16 cellular contexts compared by ENCODE assay signal in the genomic region with DNA sequence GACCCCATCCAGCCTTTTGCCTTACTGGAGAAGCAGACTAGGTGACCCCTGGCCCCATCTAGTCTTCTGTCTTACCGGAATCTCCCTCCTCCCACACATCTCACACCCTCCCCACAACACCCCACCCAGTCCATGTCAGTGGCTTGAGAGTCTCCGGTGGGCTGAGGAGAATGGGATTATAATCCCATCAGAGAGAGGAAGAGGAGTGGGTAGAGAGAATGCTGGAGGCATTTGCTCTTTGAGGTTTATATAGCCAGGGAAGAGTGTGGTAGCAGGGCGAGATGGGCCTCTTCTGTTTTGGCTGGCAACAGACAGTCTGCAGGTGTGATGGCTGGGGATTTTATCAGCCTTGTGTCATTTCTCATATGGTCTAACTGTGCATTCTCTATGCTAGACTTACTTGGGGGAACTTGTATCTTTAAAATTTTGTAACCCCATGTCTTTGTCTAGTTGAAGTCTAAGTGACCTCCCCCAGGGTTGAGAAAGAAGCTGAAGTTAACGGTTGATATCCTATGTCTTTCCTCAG. TPM values are rescaled to one million over a fixed set of nuclear protein-coding genes. Genes with fewer than 3 reads are reported as not detected.
DNase-seq lines count a peak whose midpoint lies in the region; ATAC-seq and TF ChIP-seq lines count a peak whose summit lies in the region.
"Had no signal": no experiment of that assay in that cellular context is flagged by ENCODE, and none has a peak within 500 bp of the region (broad histone marks: within the 10 kb centered on the region; RNA-seq: fewer than 3 reads in every experiment).

No MANE protein-coding gene starts in this region.

- H3K23me2 ChIP-seq in H9 (ENCODE audit: insufficient read length, low read depth, low read length, poor library complexity, severe bottlenecking) = no peaks in the 10 kb centered on the region

- no peak overlapping the region for H3K4me3 ChIP-seq in KMS-11 (IDR thresholded peaks at IDR 0.05; ENCODE audit: insufficient read depth, low read depth, low read length)
- H3K4me3 ChIP-seq: tibial artery had no signal

- no peaks in the 10 kb centered on the region for H3K9me3 Mint-ChIP-seq in H9
- H3K9me3 Mint-ChIP-seq in endothelial cell (ENCODE audit: unreplicated experiment) = no peaks in the 10 kb centered on the region
- no peaks in the 10 kb centered on the region for H3K9me3 Mint-ChIP-seq in type B pancreatic cell

- H3K36me3 ChIP-seq in KMS-11 (ENCODE audit: insufficient read depth) = no peaks in the 10 kb centered on the region
- H3K36me3 ChIP-seq: tibial artery had no signal

- peaks cover 41% of the 10 kb centered on the region in 2 experiments for H3K4me1 Mint-ChIP-seq in H9
- H3K4me1 Mint-ChIP-seq in endothelial cell (ENCODE audit: unreplicated experiment) = peaks cover 28% of the 10 kb centered on the region
- peaks cover 9% of the 10 kb centered on the region for H3K4me1 Mint-ChIP-seq in type B pancreatic cell (ENCODE audit: unreplicated experiment)

- H3T11ph ChIP-seq in H9 (ENCODE audit: low read length) = no peak overlapping the region

- no peak overlapping the region for H2BK5ac ChIP-seq in H9 (ENCODE audit: insufficient read length, low read length)

- no peaks in the 10 kb centered on the region for H4K20me1 ChIP-seq in H9 (ENCODE audit: control insufficient read depth, insufficient read depth, insufficient read length)
- H4K20me1 ChIP-seq in KMS-11 (ENCODE audit: insufficient read depth) = no peaks in the 10 kb centered on the region

- DNase-seq in H9 = no peak
- no peak for DNase-seq in endothelial cell (ENCODE audit: low spot score)
- no peak for DNase-seq in NCI-H774 (lab: John Stamatoyannopoulos, UW)
- DNase-seq in amygdala (lab: John Stamatoyannopoulos, UW) = no peak
- DNase-seq in hypothalamus (lab: John Stamatoyannopoulos, UW) = no peak
- DNase-seq in type B pancreatic cell (ENCODE audit: extremely low spot score, unreplicated experiment) = no peak
- DNase-seq: activated CD4-positive, CD25-positive, alpha-beta regulatory T cell treated with anti-CD3 and anti-CD28 coated beads, Interleukin-2, amount 50 U/mL, for 72 hours; anterior cingulate cortex; NCI-H1092 treated with DMSO at 0.1 percent for 48 hours; nucleus accumbens; stimulated activated CD4-positive, alpha-beta T cell treated with anti-CD3 and anti-CD28 coated beads, Interleukin-2, amount 100 ng/mL, for 48 hours; tibial artery had no signal

- H3K4me2 ChIP-seq in H9 (ENCODE audit: insufficient read depth, insufficient read length, low read length) (no peak overlapping the region), KMS-11 (peak overlapping the region; percentile 17; the same call in 1 of the 2 replicates)

- H3K27ac ChIP-seq in H9 (ENCODE audit: insufficient read length, low read depth, low read length) (no peak overlapping the region), KMS-11 (no peak overlapping the region)
- H3K27ac ChIP-seq: epithelial cell of prostate, tibial artery had no signal

- H3K23ac ChIP-seq in H9 (ENCODE audit: insufficient read length, low read depth, low read length) = no peak overlapping the region

- no peak overlapping the region for H2BK15ac ChIP-seq in H9 (ENCODE audit: low read depth, low read length)

- no peak overlapping the region for H2AK5ac ChIP-seq in H9 (ENCODE audit: insufficient read length, low read length)

- H3K56ac ChIP-seq in H9 (ENCODE audit: insufficient read length, low read depth, low read length) = no peak overlapping the region

- H3K36me3 Mint-ChIP-seq in H9 (ENCODE audit: insufficient read depth in 1 of 3, low read depth in 3 of 3) (peaks cover 0 to 26% (median 21%) of the 10 kb centered on the region in 3 experiments; a peak in 4 of 7 replicates), endothelial cell (ENCODE audit: low read depth, unreplicated experiment) (peaks cover 19% of the 10 kb centered on the region), type B pancreatic cell (no peaks in the 10 kb centered on the region)

- H3K4me3 Mint-ChIP-seq in H9 = no peak overlapping the region
- H3K4me3 Mint-ChIP-seq in endothelial cell (ENCODE audit: unreplicated experiment) = peak overlapping the region; percentile 23
- H3K4me3 Mint-ChIP-seq in type B pancreatic cell = no peak overlapping the region

- no peak for TF ChIP-seq CTCF in H9 (conservative IDR thresholded peaks at IDR 0.05)
- no peak for TF ChIP-seq CTCF in KMS-11 (conservative IDR thresholded peaks at IDR 0.05; ENCODE audit: low read depth, low read length)
- TF ChIP-seq CTCF in endothelial cell (IDR thresholded peaks at IDR 0.05; ENCODE audit: unreplicated experiment) = no peak
- TF ChIP-seq CTCF in type B pancreatic cell (conservative IDR thresholded peaks at IDR 0.05) = no peak

- H3K27me3 Mint-ChIP-seq in H9 (ENCODE audit: low read depth) (no peaks in the 10 kb centered on the region), endothelial cell (ENCODE audit: unreplicated experiment) (peaks cover 2% of the 10 kb centered on the region), type B pancreatic cell (peaks cover 3% of the 10 kb centered on the region)

- peaks cover 2% of the 10 kb centered on the region; the same call in 1 of the 2 replicates for H3K4me1 ChIP-seq in H9 (ENCODE audit: insufficient read depth, low read length)
- peaks cover 32% of the 10 kb centered on the region for H3K4me1 ChIP-seq in KMS-11 (ENCODE audit: low read depth, poor library complexity, severe bottlenecking)
- H3K4me1 ChIP-seq: tibial artery had no signal

- no peak overlapping the region for H2BK120ac ChIP-seq in H9 (ENCODE audit: low read depth, low read length, poor library complexity, severe bottlenecking)

- peak; percentile 42 for ATAC-seq in GM18498 (IDR thresholded peaks at IDR 0.05; ENCODE audit: unreplicated experiment)
- ATAC-seq: Panc1 had no signal

- WGBS in H9 (ENCODE audit: extremely low coverage, insufficient read length, low lambda C conversion rate) = no CpG with 5 or more reads among the region's 4 CpGs

- H2BK12ac ChIP-seq in H9 (ENCODE audit: insufficient read length, low read depth, low read length) = no peak overlapping the region

- H3K9ac ChIP-seq in H9 (ENCODE audit: extremely low read depth, insufficient read length, low read length) (no peak overlapping the region), KMS-11 (no peak overlapping the region)

- H3K9me3 ChIP-seq in H9 (ENCODE audit: control insufficient read depth, low read depth, low read length) = no peaks in the 10 kb centered on the region
- H3K9me3 ChIP-seq: tibial artery had no signal

- no peak overlapping the region for H2AFZ ChIP-seq in H9 (ENCODE audit: low read length)
- H2AFZ ChIP-seq in KMS-11 (ENCODE audit: low read depth) = peak overlapping the region; percentile 18; the same call in 1 of the 2 replicates

- no peaks in the 10 kb centered on the region for H3K27me3 ChIP-seq in H9 (ENCODE audit: insufficient read depth, low read length)
- no peaks in the 10 kb centered on the region for H3K27me3 ChIP-seq in KMS-11 (ENCODE audit: insufficient read depth, low read depth)
- H3K27me3 ChIP-seq: tibial artery had no signal

- no peak overlapping the region for H4K91ac ChIP-seq in H9 (ENCODE audit: insufficient read length, low read depth, low read length)

- no peaks in the 10 kb centered on the region for H3K79me1 ChIP-seq in H9 (ENCODE audit: insufficient read depth, low read depth, low read length, poor library complexity, severe bottlenecking)

- H3K4ac ChIP-seq in H9 (ENCODE audit: low read depth, low read length) = no peak overlapping the region

- no peak overlapping the region for H3K14ac ChIP-seq in H9 (ENCODE audit: insufficient read depth, low read length)

- H2BK20ac ChIP-seq in H9 (ENCODE audit: low read depth, low read length, poor library complexity, severe bottlenecking) = no peak overlapping the region

- H4K5ac ChIP-seq in H9 (ENCODE audit: insufficient read length, low read depth, low read length) = no peak overlapping the region

- H3K79me2 ChIP-seq in H9 (ENCODE audit: insufficient read depth, low read length) (no peaks in the 10 kb centered on the region), KMS-11 (ENCODE audit: insufficient read depth, low read depth) (no peaks in the 10 kb centered on the region)

- H4K8ac ChIP-seq in H9 (replicated peaks; ENCODE audit: insufficient read length, low read depth, low read length) = no peak overlapping the region

- H3K18ac ChIP-seq in H9 (ENCODE audit: insufficient read length, low read depth, low read length) = no peak overlapping the region

- H3K27ac Mint-ChIP-seq in H9 (peak overlapping the region; percentile 46 to 86 (median 52); a peak in 6 of 7 replicates), endothelial cell (ENCODE audit: unreplicated experiment) (no peak overlapping the region), type B pancreatic cell (no peak overlapping the region)

RNA-seq across cellular contexts. Expression of gene GRAMD1B, which starts 50.3 kb away (rescaled TPM):
- 24.7 and 25.9 TPM in 2 replicates for total RNA-seq in H9 (2021)
- total RNA-seq in endothelial cell (ENCODE audit: unreplicated experiment) = 49.6 TPM
- total RNA-seq in type B pancreatic cell (ENCODE audit: low replicate concordance) = 2.6 and 15.2 TPM in 2 replicates

Comparison
In these comparisons a context has a peak if more than half of its experiments do, and no peak if none do; other contexts are left out.
1. H3K27ac Mint-ChIP-seq: peak in H9 (3 of 3); none in endothelial cell (single experiment) and type B pancreatic cell (single experiment).